In genomic region chr12:129819391-129819790, GRCh38 we compare ENCODE assay signal across 17 cellular contexts.
"Had no signal": no experiment of that assay in that cellular context is flagged by ENCODE, and none has a peak within 500 bp of the region (broad histone marks: within the 10 kb centered on the region; RNA-seq: fewer than 3 reads in every experiment).

No MANE protein-coding gene starts in this region.

- H3K4me2 ChIP-seq: hepatocyte, neural progenitor cell had no signal

- H3K27me3 ChIP-seq: body of pancreas, esophagus squamous epithelium, hepatocyte, neural progenitor cell, ovary had no signal

- H3K4me3 ChIP-seq: body of pancreas, coronary artery, esophagus squamous epithelium, hepatocyte, lung, neural progenitor cell, ovary, thoracic aorta had no signal

- H3K9ac ChIP-seq: neural progenitor cell had no signal

- H3K36me3 ChIP-seq: esophagus squamous epithelium, neural progenitor cell, ovary, thoracic aorta had no signal

- H3K27ac ChIP-seq: body of pancreas, coronary artery, esophagus squamous epithelium, hepatocyte, neural progenitor cell, ovary, thoracic aorta had no signal

- H3K9me3 ChIP-seq: body of pancreas, esophagus squamous epithelium, ovary, thoracic aorta had no signal

- H3K4me1 ChIP-seq: body of pancreas, esophagus squamous epithelium, neural progenitor cell had no signal

- ATAC-seq: activated CD8-positive, alpha-beta T cell treated with anti-CD3 and anti-CD28 coated beads for 36 hours; activated T-cell treated with anti-CD3 and anti-CD28 coated beads, Interleukin-2, amount 50 U/mL, for 4 hours; body of pancreas; stimulated activated effector memory CD8-positive, alpha-beta T cell treated with anti-CD3 and anti-CD28 coated beads, Interleukin-12 subunit alpha, Interleukin-12 subunit beta, amount 100 ng/mL, for 72 hours; WTC11 had no signal

- DNase-seq: activated CD4-positive, alpha-beta T cell treated with anti-CD3 and anti-CD28 coated beads for 4 hours; activated CD8-positive, alpha-beta T cell treated with anti-CD3 and anti-CD28 coated beads for 36 hours; activated effector memory CD4-positive, alpha-beta T cell treated with Interleukin-2 at 50 U/mL for 16 hours; activated naive CD4-positive, alpha-beta T cell treated with anti-CD3 and anti-CD28 coated beads, Interleukin-2, amount 50 U/mL, for 16 hours; activated T-cell treated with anti-CD3 and anti-CD28 coated beads, Interleukin-2, amount 50 U/mL, for 4 hours; body of pancreas; central memory CD4-positive, alpha-beta T cell; esophagus squamous epithelium; naive B cell; ovary had no signal
